In the genomic region with DNA sequence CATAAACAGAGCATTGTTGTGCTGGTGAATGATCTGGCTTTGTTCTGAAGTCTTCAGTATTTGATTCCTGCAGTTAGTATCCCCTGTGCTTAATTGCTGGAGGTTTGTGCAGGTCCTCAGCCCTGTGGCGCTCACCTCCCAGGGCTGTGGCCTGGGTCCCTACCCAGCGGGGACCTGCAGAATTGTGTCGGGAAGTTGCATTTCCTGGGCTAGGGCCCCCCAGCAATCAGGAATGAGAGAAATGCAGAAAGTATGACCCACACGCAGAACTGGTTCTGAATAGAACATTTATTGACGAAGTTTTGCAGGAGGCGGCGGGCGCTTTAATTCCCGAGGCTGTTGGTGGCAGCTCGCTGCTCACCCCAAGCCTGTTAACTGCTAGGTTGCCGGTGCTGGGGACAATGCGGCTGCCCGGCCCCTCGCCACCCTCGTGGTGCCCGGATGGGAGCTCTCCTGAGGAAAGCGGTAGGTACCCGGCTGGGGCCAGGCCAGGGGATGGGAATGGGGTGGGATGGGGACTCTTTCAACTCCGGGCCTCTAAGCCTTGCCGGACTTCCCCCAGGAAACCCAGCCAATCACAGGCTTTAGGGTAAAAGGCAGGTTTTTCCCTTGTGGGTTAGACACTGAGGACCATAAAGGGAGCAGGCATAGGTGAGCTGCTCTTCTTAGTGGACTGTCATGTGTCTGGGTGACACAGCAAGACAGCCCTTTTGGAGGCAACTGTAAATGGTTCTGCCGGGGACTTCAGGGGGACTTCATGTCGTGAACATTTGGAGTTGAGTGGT, we compare ENCODE assay signal across 11 cellular contexts. TPM values are rescaled to one million over a fixed set of nuclear protein-coding genes. Genes with fewer than 3 reads are reported as not detected.
DNase-seq lines count a peak whose midpoint lies in the region; ATAC-seq and TF ChIP-seq lines count a peak whose summit lies in the region.
"Had no signal": no experiment of that assay in that cellular context is flagged by ENCODE, and none has a peak within 500 bp of the region (broad histone marks: within the 10 kb centered on the region; RNA-seq: fewer than 3 reads in every experiment).

No MANE protein-coding gene starts in this region.

- H3K79me2 ChIP-seq in MM.1S (ENCODE audit: low read length): no peaks in the 10 kb centered on the region

- H3F3A ChIP-seq in MM.1S (ENCODE audit: insufficient read depth, low read length): no peaks in the 10 kb centered on the region

- H3K36me3 ChIP-seq in heart right ventricle (no peaks in the 10 kb centered on the region), neutrophil (peaks cover 11% of the 10 kb centered on the region), SJCRH30 (peaks cover 5% of the 10 kb centered on the region; the same call in 1 of the 2 replicates), MM.1S (replicated peaks; ENCODE audit: insufficient read depth, low read length) (no peaks in the 10 kb centered on the region)

- H3K9me3 ChIP-seq in heart right ventricle (peaks cover 0 to 23% (median 11%) of the 10 kb centered on the region in 11 donors), neutrophil (no peaks in the 10 kb centered on the region), SJCRH30 (replicated peaks) (peaks cover 11% of the 10 kb centered on the region), MM.1S (replicated peaks; ENCODE audit: insufficient read depth, low read length) (no peaks in the 10 kb centered on the region)

- no peak overlapping the region for H2AFZ ChIP-seq in MM.1S (ENCODE audit: low read length)

- H3K27ac Mint-ChIP-seq in WTC11: peak overlapping the region; percentile 78

- H3K4me2 ChIP-seq in MM.1S (ENCODE audit: low read depth, low read length): no peak overlapping the region
- H3K4me2 ChIP-seq: KMS-11 had no signal

- ATAC-seq in WTC11 (peak; percentile 70), heart right ventricle (peak; percentile 5 to 66 (median 46)), GM21390 (IDR thresholded peaks at IDR 0.05; ENCODE audit: unreplicated experiment) (no peak)

- no peaks in the 10 kb centered on the region for H3K27me3 ChIP-seq in heart right ventricle
- H3K27me3 ChIP-seq in neutrophil: no peaks in the 10 kb centered on the region
- no peaks in the 10 kb centered on the region for H3K27me3 ChIP-seq in SJCRH30
- H3K27me3 ChIP-seq in MM.1S (replicated peaks; ENCODE audit: insufficient read depth, low read length): no peaks in the 10 kb centered on the region

- H3K27ac ChIP-seq in heart right ventricle (peak overlapping the region in 8 of 10 donors; percentile 22 to 69 (median 53)), neutrophil (peak overlapping the region; percentile 86), SJCRH30 (no peak overlapping the region), MM.1S (ENCODE audit: low read length) (no peak overlapping the region)
- H3K27ac ChIP-seq: KMS-11 had no signal

- no peaks in the 10 kb centered on the region for H3K9me2 ChIP-seq in MM.1S (replicated peaks; ENCODE audit: insufficient read depth, low read length)

- POLR2A ChIA-PET in AG04449 (lab: Yijun Ruan, JAX) (interaction anchor here (0.6 to 1.0 kb wide), 2 partner anchors 175 to 522 kb away, joined by 3 read pairs; a partner anchor contains a TSS), WTC11 (lab: Charles Lee) (interaction anchor here (0.7 to 4.1 kb wide), 5 partner anchors 10 to 33 kb away, joined by 3 to 52 read pairs (median 3); a partner anchor contains a TSS)

- TF ChIP-seq CTCF in AG04449 (IDR thresholded peaks at IDR 0.05; ENCODE audit: insufficient read depth, low read length, missing control alignments) (no peak), WTC11 (IDR thresholded peaks at IDR 0.05) (no peak), heart right ventricle (IDR thresholded peaks at IDR 0.05) (no peak), neutrophil (IDR thresholded peaks at IDR 0.05) (no peak), lower leg skin (IDR thresholded peaks at IDR 0.05) (no peak), MM.1S (IDR thresholded peaks at IDR 0.05; ENCODE audit: low read length) (no peak)

- H3K4me1 Mint-ChIP-seq in WTC11: peaks cover 71% of the 10 kb centered on the region

- H3K27me3 Mint-ChIP-seq in WTC11 (ENCODE audit: low read depth): peaks cover 24% of the 10 kb centered on the region

- CTCF ChIA-PET in AG04449 (lab: Yijun Ruan, JAX) (interaction anchor here (1.3 kb wide), 1 partner anchor 46 kb away, joined by 3 read pairs; no protein-coding TSS in a partner anchor), WTC11 (lab: Charles Lee) (interaction anchor here (0.9 to 5.2 kb wide), 5 partner anchors 9 to 175 kb away, joined by 3 to 40 read pairs (median 6); a partner anchor contains a TSS)

- no peak for TF ChIP-seq POLR2A in lower leg skin (IDR thresholded peaks at IDR 0.05)

- peaks cover 32% of the 10 kb centered on the region for H3K36me3 Mint-ChIP-seq in WTC11

- peak overlapping the region; percentile 28 for H3K4me3 ChIP-seq in AG04449 (ENCODE audit: low read depth, low read length)
- peak overlapping the region in 9 of 10 donors; percentile 10 to 46 (median 39) for H3K4me3 ChIP-seq in heart right ventricle
- H3K4me3 ChIP-seq in neutrophil (ENCODE audit: low read depth in 1 of 2, low read length in 1 of 2): no peak overlapping the region
- no peak overlapping the region for H3K4me3 ChIP-seq in SJCRH30
- no peak overlapping the region for H3K4me3 ChIP-seq in lower leg skin (ENCODE audit: low read depth, poor library complexity, severe bottlenecking)
- no peak overlapping the region for H3K4me3 ChIP-seq in MM.1S (ENCODE audit: low read length)

- intact Hi-C loops in heart right ventricle (cut with DNase I): loop anchor here in 3 of 10 donors (5.0 kb wide), 2 partner anchors 34 to 36 kb away; no protein-coding TSS in a partner anchor
- intact Hi-C loops in lower leg skin (cut with DNase I; ENCODE audit: low total_unique reads): no loop called here

- no peak for DNase-seq in AG04449 (ENCODE audit: low read depth, low spot score)
- DNase-seq in WTC11 (ENCODE audit: low spot score): peak; percentile 66
- peak in 1 of 2 donors; percentile 31 for DNase-seq in heart right ventricle
- no peak for DNase-seq in SJCRH30
- no peak for DNase-seq in lower leg skin (ENCODE audit: low spot score in 2 of 2)
- no peak for DNase-seq in MM.1S
- DNase-seq: stimulated activated CD4-positive, alpha-beta T cell treated with anti-CD3 and anti-CD28 coated beads, Interleukin-4, amount 100 ng/mL, for 24 hours; T-helper 9 cell had no signal

- no peak overlapping the region for H3K9ac ChIP-seq in MM.1S (ENCODE audit: low read length)
- H3K9ac ChIP-seq: KMS-11 had no signal

- peak overlapping the region; percentile 72 for H3K4me3 Mint-ChIP-seq in WTC11

- H3K4me1 ChIP-seq in heart right ventricle (peaks cover 2 to 71% (median 43%) of the 10 kb centered on the region in 9 donors), neutrophil (ENCODE audit: control insufficient read depth in 1 of 2, insufficient read depth in 1 of 2, low read depth in 1 of 2, low read length in 1 of 2) (peaks cover 100% of the 10 kb centered on the region in 2 experiments), SJCRH30 (peaks cover 13% of the 10 kb centered on the region), MM.1S (ENCODE audit: low read length) (no peaks in the 10 kb centered on the region)

- 36 to 53% methylated on average over 22 of the region's 22 CpGs for WGBS in heart right ventricle, 2 donors
- 17 to 28% methylated on average over 19 to 22 of the region's 22 CpGs for WGBS in lower leg skin, 2 donors

- no peaks in the 10 kb centered on the region for H4K20me1 ChIP-seq in MM.1S (ENCODE audit: insufficient read depth, low read length)

- peaks cover 29% of the 10 kb centered on the region for H3K9me3 Mint-ChIP-seq in WTC11

TF ChIP-seq in WTC11, 78 proteins besides CTCF, POLR2A, EP300 and RAD21 (continues in another document):
- no peak for TF ChIP-seq SMAD3 (CRISPR knock-in tag; IDR thresholded peaks at IDR 0.05; ENCODE audit: borderline replicate concordance)
- peak; percentile 88; the same call in 1 of the 2 replicates for TF ChIP-seq ETV6 (CRISPR knock-in tag; IDR thresholded peaks at IDR 0.05)
- no peak for TF ChIP-seq NR3C1 (CRISPR knock-in tag; conservative IDR thresholded peaks at IDR 0.05; ENCODE audit: low read depth)
- TF ChIP-seq, protein P1, sequence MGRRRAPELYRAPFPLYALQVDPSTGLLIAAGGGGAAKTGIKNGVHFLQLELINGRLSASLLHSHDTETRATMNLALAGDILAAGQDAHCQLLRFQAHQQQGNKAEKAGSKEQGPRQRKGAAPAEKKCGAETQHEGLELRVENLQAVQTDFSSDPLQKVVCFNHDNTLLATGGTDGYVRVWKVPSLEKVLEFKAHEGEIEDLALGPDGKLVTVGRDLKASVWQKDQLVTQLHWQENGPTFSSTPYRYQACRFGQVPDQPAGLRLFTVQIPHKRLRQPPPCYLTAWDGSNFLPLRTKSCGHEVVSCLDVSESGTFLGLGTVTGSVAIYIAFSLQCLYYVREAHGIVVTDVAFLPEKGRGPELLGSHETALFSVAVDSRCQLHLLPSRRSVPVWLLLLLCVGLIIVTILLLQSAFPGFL (CRISPR knock-in tag; IDR thresholded peaks at IDR 0.05; ENCODE audit: borderline replicate concordance): no peak
- TF ChIP-seq, protein P2, sequence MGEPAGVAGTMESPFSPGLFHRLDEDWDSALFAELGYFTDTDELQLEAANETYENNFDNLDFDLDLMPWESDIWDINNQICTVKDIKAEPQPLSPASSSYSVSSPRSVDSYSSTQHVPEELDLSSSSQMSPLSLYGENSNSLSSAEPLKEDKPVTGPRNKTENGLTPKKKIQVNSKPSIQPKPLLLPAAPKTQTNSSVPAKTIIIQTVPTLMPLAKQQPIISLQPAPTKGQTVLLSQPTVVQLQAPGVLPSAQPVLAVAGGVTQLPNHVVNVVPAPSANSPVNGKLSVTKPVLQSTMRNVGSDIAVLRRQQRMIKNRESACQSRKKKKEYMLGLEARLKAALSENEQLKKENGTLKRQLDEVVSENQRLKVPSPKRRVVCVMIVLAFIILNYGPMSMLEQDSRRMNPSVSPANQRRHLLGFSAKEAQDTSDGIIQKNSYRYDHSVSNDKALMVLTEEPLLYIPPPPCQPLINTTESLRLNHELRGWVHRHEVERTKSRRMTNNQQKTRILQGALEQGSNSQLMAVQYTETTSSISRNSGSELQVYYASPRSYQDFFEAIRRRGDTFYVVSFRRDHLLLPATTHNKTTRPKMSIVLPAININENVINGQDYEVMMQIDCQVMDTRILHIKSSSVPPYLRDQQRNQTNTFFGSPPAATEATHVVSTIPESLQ (CRISPR knock-in tag; IDR thresholded peaks at IDR 0.05): no peak
- no peak for TF ChIP-seq TEAD4 (CRISPR knock-in tag; IDR thresholded peaks at IDR 0.05)
- no peak for TF ChIP-seq NR1H2 (CRISPR knock-in tag; IDR thresholded peaks at IDR 0.05)
- TF ChIP-seq ZNF138 (CRISPR knock-in tag; conservative IDR thresholded peaks at IDR 0.05): no peak
- TF ChIP-seq, protein P3, sequence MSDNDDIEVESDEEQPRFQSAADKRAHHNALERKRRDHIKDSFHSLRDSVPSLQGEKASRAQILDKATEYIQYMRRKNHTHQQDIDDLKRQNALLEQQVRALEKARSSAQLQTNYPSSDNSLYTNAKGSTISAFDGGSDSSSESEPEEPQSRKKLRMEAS (CRISPR knock-in tag; IDR thresholded peaks at IDR 0.05): no peak
- TF ChIP-seq FOXK1 (CRISPR knock-in tag; IDR thresholded peaks at IDR 0.05): peak; percentile 88

RNA-seq across cellular contexts. Expression of a gene that starts 11.6 kb away (rescaled TPM):
- 70.6 to 75.3 TPM (median 71.8 TPM) in 3 replicates for total RNA-seq in WTC11 (2021)
- 10 to 100 TPM; 11.2 to 25.5 (median 16.2) TPM for total RNA-seq in heart right ventricle
- 1 to 10 TPM; 5.0 to 9.4 TPM for polyA plus RNA-seq in heart right ventricle
- total RNA-seq in SJCRH30 (2014; rRNA removed; shearing (Covaris generic)): 20.9 and 22.4 TPM in 2 replicates
- total RNA-seq in lower leg skin: 100 to 1,000 TPM in 3 of 4 donors, 10 to 100 TPM in 1; 92.9 to 178 (median 125) TPM

Comparison
In these comparisons a context has a peak if more than half of its experiments do, and no peak if none do; other contexts are left out.
1. H3K4me3 ChIP-seq: peak in AG04449 (single experiment) and heart right ventricle (9 of 10); none in neutrophil (0 of 2), SJCRH30 (single experiment), lower leg skin (single experiment) and MM.1S (single experiment).
2. H3K27ac ChIP-seq: peak in heart right ventricle (8 of 10) and neutrophil (single experiment); none in SJCRH30 (single experiment) and MM.1S (single experiment).